In the genomic region with DNA sequence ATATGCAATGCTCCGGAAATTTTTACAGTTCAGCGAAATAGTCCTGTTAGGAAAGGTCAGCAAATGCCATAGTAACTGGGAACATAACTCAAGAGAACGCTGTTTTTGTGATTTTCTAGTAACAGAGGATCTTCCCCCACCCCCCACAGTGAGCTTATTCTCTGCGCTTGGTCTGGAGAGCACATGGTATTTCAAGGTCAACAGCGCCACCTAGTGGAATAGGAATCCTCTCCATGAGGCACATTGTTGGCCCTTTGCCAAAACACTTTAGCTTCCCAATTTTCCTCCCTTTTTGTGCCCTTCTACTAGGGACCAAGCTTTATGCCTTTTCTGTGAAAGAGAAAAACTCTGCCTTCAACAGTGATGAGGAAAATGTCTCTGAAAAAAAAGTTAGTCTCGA, we compare ENCODE assay signal across 9 cellular contexts. TPM values are rescaled to one million over a fixed set of nuclear protein-coding genes. Genes with fewer than 3 reads are reported as not detected.
DNase-seq lines count a peak whose midpoint lies in the region; ATAC-seq and TF ChIP-seq lines count a peak whose summit lies in the region.
"Had no signal": no experiment of that assay in that cellular context is flagged by ENCODE, and none has a peak within 500 bp of the region (broad histone marks: within the 10 kb centered on the region; RNA-seq: fewer than 3 reads in every experiment).

No MANE protein-coding gene starts in this region.

- H3K4me3 ChIP-seq in cardiac muscle cell (no peak overlapping the region), right atrium auricular region (no peak overlapping the region), LNCaP clone FGC (ENCODE audit: low read depth, low read length) (no peak overlapping the region), RWPE2 (ENCODE audit: severe bottlenecking) (no peak overlapping the region)
- H3K4me3 ChIP-seq: thoracic aorta had no signal

- TF ChIP-seq CTCF in cardiac muscle cell (IDR thresholded peaks at IDR 0.05; ENCODE audit: low read depth, low read length) (peak; percentile 32), right atrium auricular region (IDR thresholded peaks at IDR 0.05) (peak in 1 of 2 donors; percentile 56), LNCaP clone FGC (IDR thresholded peaks at IDR 0.05; ENCODE audit: control insufficient read depth, extremely low read depth, insufficient read depth) (peak; percentile 85), RWPE2 (IDR thresholded peaks at IDR 0.05; ENCODE audit: poor library complexity, severe bottlenecking) (peak; percentile 52)

- no peaks in the 10 kb centered on the region for H3K27me3 ChIP-seq in cardiac muscle cell
- H3K27me3 ChIP-seq in right atrium auricular region = no peaks in the 10 kb centered on the region
- H3K27me3 ChIP-seq in RWPE2 (ENCODE audit: insufficient read depth, poor library complexity, severe bottlenecking) = no peaks in the 10 kb centered on the region

- H3K4me1 ChIP-seq in cardiac muscle cell (ENCODE audit: low read depth) = no peaks in the 10 kb centered on the region
- no peaks in the 10 kb centered on the region for H3K4me1 ChIP-seq in right atrium auricular region
- H3K4me1 ChIP-seq in RWPE2 (ENCODE audit: insufficient read depth, poor library complexity, severe bottlenecking) = no peaks in the 10 kb centered on the region

- peak; percentile 0 to 49 for DNase-seq in cardiac muscle cell (ENCODE audit: low read depth in 1 of 2, low spot score in 1 of 2)
- DNase-seq in right atrium auricular region (ENCODE audit: low spot score) = no peak
- peak; percentile 63 for DNase-seq in LNCaP clone FGC (ENCODE audit: low read depth)
- DNase-seq in RWPE2 (ENCODE audit: low spot score) = no peak
- peak; percentile 72 to 80 for DNase-seq in erythroblast (lab: John Stamatoyannopoulos, UW)
- DNase-seq in renal cortical epithelial cell (ENCODE audit: low read depth) = peak; percentile 0
- no peak for DNase-seq in AG08395 (ENCODE audit: low spot score)
- no peak for DNase-seq in effector CD8-positive, alpha-beta T cell (lab: John Stamatoyannopoulos, UW)

- H3K36me3 ChIP-seq in cardiac muscle cell (no peaks in the 10 kb centered on the region), right atrium auricular region (no peaks in the 10 kb centered on the region), RWPE2 (ENCODE audit: low read depth) (no peaks in the 10 kb centered on the region)
- H3K36me3 ChIP-seq: thoracic aorta had no signal

- ATAC-seq in RWPE2 (ENCODE audit: low read depth) = no peak

- H3K9me3 ChIP-seq in cardiac muscle cell (ENCODE audit: low read depth) = peaks cover 2% of the 10 kb centered on the region
- H3K9me3 ChIP-seq in right atrium auricular region = peaks cover 0 to 41% of the 10 kb centered on the region in 2 donors
- H3K9me3 ChIP-seq in RWPE2 (ENCODE audit: severe bottlenecking) = no peaks in the 10 kb centered on the region

- no peak overlapping the region for H3K27ac ChIP-seq in cardiac muscle cell
- H3K27ac ChIP-seq in right atrium auricular region = no peak overlapping the region
- H3K27ac ChIP-seq in RWPE2 (ENCODE audit: poor library complexity, severe bottlenecking) = no peak overlapping the region
- H3K27ac ChIP-seq: thoracic aorta had no signal

- TF ChIP-seq POLR2A in erythroblast (IDR thresholded peaks at IDR 0.05; ENCODE audit: low read length) = no peak

RNA-seq across cellular contexts. Expression of gene OR4C12, which starts 13.2 kb away (rescaled TPM):
- total RNA-seq in cardiac muscle cell (not detected in 2 replicates), right atrium auricular region (not detected), renal cortical epithelial cell (not detected in 2 replicates)
- not detected in 2 replicates for polyA plus RNA-seq in cardiac muscle cell
- total RNA-seq: thoracic aorta had no signal

RNA-seq across cellular contexts. Expression of gene OR4C45, which starts 37.1 kb away (rescaled TPM):
- total RNA-seq in cardiac muscle cell (not detected in 2 replicates), right atrium auricular region (not detected), renal cortical epithelial cell (not detected in 2 replicates)
- not detected in 2 replicates for polyA plus RNA-seq in cardiac muscle cell
- total RNA-seq: thoracic aorta had no signal

RNA-seq across cellular contexts. Expression of gene OR4C13, which starts 43.4 kb away (rescaled TPM):
- total RNA-seq in cardiac muscle cell (not detected in 2 replicates), right atrium auricular region (not detected), renal cortical epithelial cell (not detected in 2 replicates)
- not detected in 2 replicates for polyA plus RNA-seq in cardiac muscle cell
- total RNA-seq: thoracic aorta had no signal

Comparison
In these comparisons a context has a peak if more than half of its experiments do, and no peak if none do; other contexts are left out.
1. DNase-seq: peak in cardiac muscle cell (2 of 2), LNCaP clone FGC (single experiment), erythroblast (2 of 2) and renal cortical epithelial cell (single experiment); none in right atrium auricular region (single experiment), RWPE2 (single experiment), AG08395 (single experiment) and effector CD8-positive, alpha-beta T cell (single experiment).